ENCODE assay signal across 13 cellular contexts in genomic region chr7:91436655-91437054, GRCh38.
DNase-seq lines count a peak whose midpoint lies in the region; TF ChIP-seq lines count a peak whose summit lies in the region.
"Had no signal": no experiment of that assay in that cellular context is flagged by ENCODE, and none has a peak within 500 bp of the region (broad histone marks: within the 10 kb centered on the region; RNA-seq: fewer than 3 reads in every experiment).

No MANE protein-coding gene starts in this region.

- no peak overlapping the region for H3K4me2 ChIP-seq in OCI-LY7 (ENCODE audit: low read length)
- H3K4me2 ChIP-seq: smooth muscle cell had no signal

- H3K9me3 ChIP-seq in OCI-LY7 (ENCODE audit: low read length) = no peaks in the 10 kb centered on the region
- H3K9me3 ChIP-seq: pancreas had no signal

- BruUV-seq in OCI-LY7 (replicated peaks; lab: Mats Ljungman, UMichigan) = no TSS peak

- no peaks in the 10 kb centered on the region for H3K9me2 ChIP-seq in OCI-LY7 (ENCODE audit: insufficient read depth, low read length)

- no peaks in the 10 kb centered on the region for H3K79me2 ChIP-seq in OCI-LY7 (ENCODE audit: insufficient read depth, low read depth, low read length)

- intact Hi-C loops in OCI-LY7 (cut with micrococcal nuclease; ENCODE audit: unreplicated experiment) = no loop called here

- no peak overlapping the region for H2AFZ ChIP-seq in OCI-LY7 (ENCODE audit: low read length)

- CTCF ChIA-PET in OCI-LY7 (lab: Charles Lee; ENCODE audit: unreplicated experiment) = no interaction called here

- no peak overlapping the region for H3K27ac ChIP-seq in OCI-LY7 (ENCODE audit: low read depth, low read length, poor library complexity, severe bottlenecking)
- H3K27ac ChIP-seq: pancreas had no signal

- no peak for TF ChIP-seq CTCF in OCI-LY7 (conservative IDR thresholded peaks at IDR 0.05; ENCODE audit: low read length)

- DNase-seq in HuH-7 (ENCODE audit: low spot score) (peak; percentile 8), NCI-H2029 (lab: John Stamatoyannopoulos, UW) (peak; percentile 51), NCI-H526 (lab: John Stamatoyannopoulos, UW) (peak; percentile 88 to 89), left kidney (ENCODE audit: low read depth, low spot score) (peak; percentile 74), pons (ENCODE audit: low spot score) (no peak), C1 segment of cervical spinal cord (lab: John Stamatoyannopoulos, UW) (no peak), OCI-LY7 (ENCODE audit: low spot score) (no peak)
- DNase-seq: activated CD4-positive, alpha-beta T cell treated with anti-CD3 and anti-CD28 coated beads for 4 hours; activated T-cell treated with anti-CD3 and anti-CD28 coated beads, Interleukin-2, amount 50 U/mL, for 1 hour; pancreas; stimulated activated naive CD4-positive, alpha-beta T cell; T1000 had no signal

- H3K36me3 ChIP-seq in OCI-LY7 (ENCODE audit: insufficient read depth, low read length) = no peaks in the 10 kb centered on the region
- H3K36me3 ChIP-seq: pancreas had no signal

- H4K20me1 ChIP-seq in OCI-LY7 (ENCODE audit: insufficient read depth, low read length) = no peaks in the 10 kb centered on the region

- no peaks in the 10 kb centered on the region for H3K4me1 ChIP-seq in OCI-LY7 (ENCODE audit: insufficient read depth, low read length, poor library complexity, severe bottlenecking)
- H3K4me1 ChIP-seq: pancreas had no signal

- POLR2A ChIA-PET in OCI-LY7 (lab: Charles Lee) = no interaction called here

- H3K4me3 ChIP-seq in OCI-LY7 (ENCODE audit: low read depth, low read length, poor library complexity, severe bottlenecking) = no peak overlapping the region
- H3K4me3 ChIP-seq: pancreas, smooth muscle cell had no signal

Comparison
In these comparisons a context has a peak if more than half of its experiments do, and no peak if none do; other contexts are left out.
1. DNase-seq: peak in HuH-7 (single experiment), NCI-H2029 (single experiment), NCI-H526 (2 of 2) and left kidney (single experiment); none in pons (single experiment), C1 segment of cervical spinal cord (0 of 14) and OCI-LY7 (single experiment).